23 cellular contexts compared by ENCODE assay signal in genomic region chr9:34508951-34509350, GRCh38. TPM values are rescaled to one million over a fixed set of nuclear protein-coding genes. Genes with fewer than 3 reads are reported as not detected.
"Had no signal": no experiment of that assay in that cellular context is flagged by ENCODE, and none has a peak within 500 bp of the region (broad histone marks: within the 10 kb centered on the region; RNA-seq: fewer than 3 reads in every experiment).

No MANE protein-coding gene starts in this region.

- H3K9me3 ChIP-seq: MG63, SK-N-SH had no signal

- H3K36me3 ChIP-seq: MG63 had no signal

- ATAC-seq: HepG2 had no signal

- H3K4me3 ChIP-seq: MG63 had no signal

- DNase-seq: IMR-90, Karpas-422, KG1, MG63, NCI-H1092, NCI-H1105 treated with DMSO at 0.1 percent for 48 hours, NCI-H1417 treated with DMSO at 0.1 percent for 48 hours, NCI-H146, NCI-H1694 treated with DMSO at 0.1 percent for 48 hours, NCI-H1930, NCI-H2081, NCI-H2171, NCI-H226, NCI-H446, NCI-H510A, NCI-H524 treated with DMSO at 0.1 percent for 48 hours, NCI-H69, NCI-H774, RPMI8226, SHP77, SK-N-SH had no signal

- H3K27me3 ChIP-seq: MG63 had no signal

RNA-seq across cellular contexts. Expression of gene ENHO, which starts 13.8 kb away (rescaled TPM):
- total RNA-seq: IMR-90 had no signal
- polyA plus RNA-seq: IMR-90 had no signal

RNA-seq across cellular contexts. Expression of gene DNAI1, which starts 50.3 kb away (rescaled TPM):
- total RNA-seq: HepG2, HT1080, IMR-90 had no signal
- polyA plus RNA-seq: HepG2, IMR-90 had no signal
